Comparison of ENCODE assay signal across 9 cellular contexts in the genomic region with DNA sequence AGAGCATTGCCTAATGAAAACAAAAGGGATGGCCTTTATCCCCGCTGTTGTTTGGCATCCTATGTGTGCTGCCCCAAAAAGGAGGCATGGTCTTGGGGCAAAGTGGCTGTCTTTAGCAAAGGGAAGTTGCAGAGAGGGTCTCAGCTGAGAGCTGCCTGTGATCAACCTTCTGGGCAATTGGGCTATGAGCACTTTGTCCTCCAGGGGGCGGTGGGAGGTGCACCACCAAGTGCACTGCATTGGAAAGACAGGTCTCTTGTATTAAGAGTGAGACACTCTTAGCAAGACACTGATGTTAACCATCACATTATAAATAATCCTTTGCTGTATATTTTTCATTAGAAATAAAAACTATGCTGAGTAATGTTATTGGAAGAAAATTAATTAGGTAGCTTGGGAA.
A peak's percentile ranks its signal among the peaks of the same experiment; 100 is the strongest.
DNase-seq lines count a peak whose midpoint lies in the region; ATAC-seq and TF ChIP-seq lines count a peak whose summit lies in the region.
"Had no signal": no experiment of that assay in that cellular context is flagged by ENCODE, and none has a peak within 500 bp of the region (broad histone marks: within the 10 kb centered on the region; RNA-seq: fewer than 3 reads in every experiment).

No MANE protein-coding gene starts in this region.

- intact Hi-C loops in PC-3 (cut with micrococcal nuclease) = no loop called here

- H3K4me1 ChIP-seq in PC-3 (ENCODE audit: insufficient read depth, low read length) = no peaks in the 10 kb centered on the region

- H3K27ac Mint-ChIP-seq in glutamatergic neuron (ENCODE audit: unreplicated experiment) = no peak overlapping the region
- no peak overlapping the region for H3K27ac Mint-ChIP-seq in activated naive CD4-positive, alpha-beta T cell treated with anti-CD3 and anti-CD28 coated beads, Interleukin-2, amount 10 ng/mL, durations not matched to agents 7 days and 5 days
- H3K27ac Mint-ChIP-seq: IgD-negative memory B cell had no signal

- in situ Hi-C loops in GM13977 (cut with MboI; ENCODE audit: low pct_unique_long_range_greater_than_20kb, low sequenced_read_pairs, unreplicated experiment) = no loop called here

- CTCF ChIA-PET in PC-3 (lab: Charles Lee) = no interaction called here
- CTCF ChIA-PET in activated naive CD4-positive, alpha-beta T cell treated with anti-CD3 and anti-CD28 coated beads, Interleukin-2, amount 10 ng/mL, durations not matched to agents 7 days and 5 days (lab: Charles Lee) = no interaction called here

- H3K79me2 ChIP-seq in PC-3 (ENCODE audit: low read length) = no peaks in the 10 kb centered on the region

- peaks cover 7% of the 10 kb centered on the region for H3K9me3 ChIP-seq in PC-3 (ENCODE audit: low read length)

- no peaks in the 10 kb centered on the region for H3K36me3 Mint-ChIP-seq in glutamatergic neuron (ENCODE audit: unreplicated experiment)
- no peaks in the 10 kb centered on the region for H3K36me3 Mint-ChIP-seq in activated naive CD4-positive, alpha-beta T cell treated with anti-CD3 and anti-CD28 coated beads, Interleukin-2, amount 10 ng/mL, durations not matched to agents 7 days and 5 days
- H3K36me3 Mint-ChIP-seq: IgD-negative memory B cell had no signal

- no peaks in the 10 kb centered on the region for H4K20me1 ChIP-seq in PC-3 (ENCODE audit: low read length)

- POLR2A ChIA-PET in PC-3 (lab: Charles Lee; ENCODE audit: unreplicated experiment) = interaction anchor here (0.6 kb wide), 1 partner anchor 791 kb away, joined by 3 read pairs; no protein-coding TSS in a partner anchor

- H3K36me3 ChIP-seq in PC-3 (ENCODE audit: low read depth, low read length) = no peaks in the 10 kb centered on the region

- no peak overlapping the region for H3K4me2 ChIP-seq in PC-3 (ENCODE audit: low read length)

- peaks cover 2% of the 10 kb centered on the region for H3K9me3 Mint-ChIP-seq in glutamatergic neuron (ENCODE audit: unreplicated experiment)
- peaks cover 4% of the 10 kb centered on the region for H3K9me3 Mint-ChIP-seq in activated naive CD4-positive, alpha-beta T cell treated with anti-CD3 and anti-CD28 coated beads, Interleukin-2, amount 10 ng/mL, durations not matched to agents 7 days and 5 days

- H3F3A ChIP-seq in PC-3 (ENCODE audit: low read length, unreplicated experiment) = no peaks in the 10 kb centered on the region

- DNase-seq in GM13977 (ENCODE audit: low spot score) = peak; percentile 3
- peak; percentile 21 for DNase-seq in PC-3
- peak; percentile 87 for DNase-seq in glutamatergic neuron
- DNase-seq in activated naive CD4-positive, alpha-beta T cell treated with anti-CD3 and anti-CD28 coated beads, Interleukin-2, amount 10 ng/mL, durations not matched to agents 7 days and 5 days = no peak
- no peak for DNase-seq in NCI-H446 treated with DMSO at 0.1 percent for 48 hours (lab: John Stamatoyannopoulos, UW)

- H3K4me1 Mint-ChIP-seq in glutamatergic neuron (ENCODE audit: low read depth, unreplicated experiment) = no peaks in the 10 kb centered on the region
- H3K4me1 Mint-ChIP-seq in activated naive CD4-positive, alpha-beta T cell treated with anti-CD3 and anti-CD28 coated beads, Interleukin-2, amount 10 ng/mL, durations not matched to agents 7 days and 5 days = no peaks in the 10 kb centered on the region
- H3K4me1 Mint-ChIP-seq: IgD-negative memory B cell had no signal

- no peak overlapping the region for H3K9ac ChIP-seq in PC-3 (ENCODE audit: low read length)

- H3K27me3 Mint-ChIP-seq in glutamatergic neuron (ENCODE audit: unreplicated experiment) = no peaks in the 10 kb centered on the region
- H3K27me3 Mint-ChIP-seq in activated naive CD4-positive, alpha-beta T cell treated with anti-CD3 and anti-CD28 coated beads, Interleukin-2, amount 10 ng/mL, durations not matched to agents 7 days and 5 days = no peaks in the 10 kb centered on the region
- H3K27me3 Mint-ChIP-seq: IgD-negative memory B cell had no signal

- H3K27ac ChIP-seq in 22Rv1 (no peak overlapping the region), PC-3 (ENCODE audit: low read length) (no peak overlapping the region)

- no peak overlapping the region for H3K4me3 Mint-ChIP-seq in glutamatergic neuron (ENCODE audit: unreplicated experiment)
- no peak overlapping the region for H3K4me3 Mint-ChIP-seq in activated naive CD4-positive, alpha-beta T cell treated with anti-CD3 and anti-CD28 coated beads, Interleukin-2, amount 10 ng/mL, durations not matched to agents 7 days and 5 days
- H3K4me3 Mint-ChIP-seq: IgD-negative memory B cell had no signal

- no peaks in the 10 kb centered on the region for H3K27me3 ChIP-seq in PC-3 (ENCODE audit: low read length)

- ATAC-seq in PC-3 = no peak
- no peak for ATAC-seq in HG02678 (IDR thresholded peaks at IDR 0.05; ENCODE audit: unreplicated experiment)
- ATAC-seq in HG03442 (IDR thresholded peaks at IDR 0.05; ENCODE audit: unreplicated experiment) = no peak

- TF ChIP-seq CTCF in 22Rv1 (IDR thresholded peaks at IDR 0.05) (peak; percentile 96), GM13977 (IDR thresholded peaks at IDR 0.05; ENCODE audit: extremely low read depth, insufficient read depth, missing control alignments) (peak; percentile 63), PC-3 (conservative IDR thresholded peaks at IDR 0.05; ENCODE audit: low read depth, low read length) (peak; percentile 54; the same call in 1 of the 2 replicates), glutamatergic neuron (IDR thresholded peaks at IDR 0.05; ENCODE audit: partially characterized antibody, unreplicated experiment) (peak; percentile 85)

- no peak overlapping the region for H3K4me3 ChIP-seq in PC-3 (ENCODE audit: low read length)

- no peak overlapping the region for H2AFZ ChIP-seq in PC-3 (ENCODE audit: low read length)

- no peaks in the 10 kb centered on the region for H3K9me2 ChIP-seq in PC-3 (replicated peaks; ENCODE audit: low read length)

- BruUV-seq in PC-3 (replicated peaks; lab: Mats Ljungman, UMichigan) = no TSS peak

Comparison
In these comparisons a context has a peak if more than half of its experiments do, and no peak if none do; other contexts are left out.
1. DNase-seq: peak in GM13977 (single experiment), PC-3 (single experiment) and glutamatergic neuron (single experiment); none in activated naive CD4-positive, alpha-beta T cell treated with anti-CD3 and anti-CD28 coated beads, Interleukin-2, amount 10 ng/mL, durations not matched to agents 7 days and 5 days (single experiment) and NCI-H446 treated with DMSO at 0.1 percent for 48 hours (single experiment).
2. Peak in every context shown above with its lines, with median percentiles within 50 percentile points of each other: CTCF ChIP-seq.